ENCODE assay signal across 11 cellular contexts in genomic region chr5:91079037-91079436, GRCh38.
A peak's percentile ranks its signal among the peaks of the same experiment; 100 is the strongest.
DNase-seq lines count a peak whose midpoint lies in the region; ATAC-seq, FAIRE-seq and TF ChIP-seq lines count a peak whose summit lies in the region.
"Had no signal": no experiment of that assay in that cellular context is flagged by ENCODE, and none has a peak within 500 bp of the region (broad histone marks: within the 10 kb centered on the region; RNA-seq: fewer than 3 reads in every experiment).

No MANE protein-coding gene starts in this region.

- H3K36me3 ChIP-seq in BLaER1 (no peaks in the 10 kb centered on the region), bronchial epithelial cell (ENCODE audit: control insufficient read depth, insufficient read depth, low read length) (no peaks in the 10 kb centered on the region), lower lobe of right lung (no peaks in the 10 kb centered on the region), heart left ventricle (no peaks in the 10 kb centered on the region)

- TF ChIP-seq CTCF in bronchial epithelial cell (IDR thresholded peaks at IDR 0.05; ENCODE audit: insufficient read depth, low read length, severe bottlenecking), result no peak
- no peak for TF ChIP-seq CTCF in lower lobe of right lung (IDR thresholded peaks at IDR 0.05)
- TF ChIP-seq CTCF in heart left ventricle (IDR thresholded peaks at IDR 0.05), result no peak

- intact Hi-C loops in lower lobe of right lung (cut with DNase I), result no loop called here
- intact Hi-C loops in heart left ventricle (cut with DNase I), result loop anchor here in 1 of 10 donors (10.0 kb wide), 1 partner anchor 134 kb away; no protein-coding TSS in a partner anchor

- H3K27ac ChIP-seq in BLaER1, result no peak overlapping the region
- no peak overlapping the region for H3K27ac ChIP-seq in lower lobe of right lung
- peak overlapping the region in 1 of 12 donors; percentile 4 for H3K27ac ChIP-seq in heart left ventricle
- H3K27ac ChIP-seq: parathyroid adenoma had no signal

- H3K4me3 ChIP-seq in BLaER1 (no peak overlapping the region), bronchial epithelial cell (ENCODE audit: low read depth, low read length) (no peak overlapping the region), lower lobe of right lung (no peak overlapping the region), heart left ventricle (no peak overlapping the region)

- H3K4me2 ChIP-seq in BLaER1, result peak overlapping the region; percentile 59

- 40 to 56% (median 49%) methylated on average over 2 of the region's 2 CpGs for WGBS in heart left ventricle, 4 donors

- H3K9me3 ChIP-seq in BLaER1 (no peaks in the 10 kb centered on the region), lower lobe of right lung (no peaks in the 10 kb centered on the region), heart left ventricle (no peaks in the 10 kb centered on the region)

- DNase-seq in bronchial epithelial cell (ENCODE audit: low read depth) (peak; percentile 55), lower lobe of right lung (no peak), HuH-7 (ENCODE audit: low spot score) (no peak), heart left ventricle (no peak), NAMALWA (ENCODE audit: low spot score) (no peak)
- DNase-seq: NCI-H2029, T1000 had no signal

- H3K4me1 ChIP-seq in BLaER1 (peaks cover 15% of the 10 kb centered on the region), lower lobe of right lung (no peaks in the 10 kb centered on the region), heart left ventricle (peaks cover 0 to 4% (median 0%) of the 10 kb centered on the region in 12 donors)
- H3K4me1 ChIP-seq: parathyroid adenoma had no signal

- no peaks in the 10 kb centered on the region for H4K20me1 ChIP-seq in BLaER1

- ATAC-seq in HG02852 (IDR thresholded peaks at IDR 0.05; ENCODE audit: unreplicated experiment) (peak; percentile 47), lower lobe of right lung (peak; percentile 34 to 69), heart left ventricle (no peak), HG03175 (IDR thresholded peaks at IDR 0.05; ENCODE audit: unreplicated experiment) (no peak)

- no peak for FAIRE-seq in bronchial epithelial cell (lab: Jason Lieb, UNC)

- TF ChIP-seq POLR2A in heart left ventricle (IDR thresholded peaks at IDR 0.05), result no peak

- no peaks in the 10 kb centered on the region for H3K27me3 ChIP-seq in BLaER1
- H3K27me3 ChIP-seq in bronchial epithelial cell (ENCODE audit: control insufficient read depth, insufficient read depth, low read length), result no peaks in the 10 kb centered on the region
- no peaks in the 10 kb centered on the region for H3K27me3 ChIP-seq in lower lobe of right lung (ENCODE audit: low read depth)
- H3K27me3 ChIP-seq in heart left ventricle, result no peaks in the 10 kb centered on the region

- no peak overlapping the region for H3K9ac ChIP-seq in BLaER1
- H3K9ac ChIP-seq: parathyroid adenoma had no signal

Comparison
In these comparisons a context has a peak if more than half of its experiments do, and no peak if none do; other contexts are left out.
1. ATAC-seq: peak in HG02852 (single experiment) and lower lobe of right lung (2 of 2); none in heart left ventricle (0 of 4) and HG03175 (single experiment).